11 cellular contexts compared by ENCODE assay signal in the genomic region with DNA sequence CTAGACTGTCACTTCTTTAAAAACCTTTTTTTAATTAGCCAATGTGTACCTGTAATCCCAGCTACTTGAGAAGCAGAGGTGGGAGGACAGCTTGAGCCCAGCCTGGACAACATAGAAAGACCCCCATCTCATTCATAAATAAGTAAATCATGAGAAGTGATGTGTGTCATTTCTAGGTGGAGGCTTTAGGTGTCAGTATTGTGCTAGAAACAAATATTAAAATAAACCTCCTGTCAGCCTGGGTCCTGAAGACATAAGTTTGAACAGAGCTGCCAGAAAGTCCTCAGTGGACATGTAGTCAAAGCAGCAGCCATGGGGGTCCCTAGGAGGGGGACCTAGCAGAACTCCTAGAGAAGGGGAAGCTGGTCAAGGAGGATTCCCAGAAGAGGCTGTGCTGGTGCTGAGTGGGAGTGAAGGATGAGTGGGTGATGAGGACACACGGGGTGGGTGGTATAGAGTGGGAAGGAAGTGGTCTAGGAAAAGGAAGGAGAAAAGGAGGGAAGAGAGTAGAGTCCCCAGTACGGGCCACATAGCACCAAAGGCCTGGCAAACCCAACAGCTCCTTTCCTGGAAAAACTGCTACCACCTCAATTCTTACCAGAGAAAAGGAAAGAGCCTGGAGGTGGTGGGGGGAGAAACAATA.
DNase-seq lines count a peak whose midpoint lies in the region; ATAC-seq, FAIRE-seq and TF ChIP-seq lines count a peak whose summit lies in the region.
"Had no signal": no experiment of that assay in that cellular context is flagged by ENCODE, and none has a peak within 500 bp of the region (broad histone marks: within the 10 kb centered on the region; RNA-seq: fewer than 3 reads in every experiment).

No MANE protein-coding gene starts in this region.

- H3K36me3 Mint-ChIP-seq in neural progenitor cell, result no peaks in the 10 kb centered on the region

- no peaks in the 10 kb centered on the region for H3K9me1 ChIP-seq in K562 (ENCODE audit: control insufficient read depth, insufficient read depth, low read length)

- H3F3A ChIP-seq in neural progenitor cell (ENCODE audit: low read depth), result no peaks in the 10 kb centered on the region

- no peak for FAIRE-seq in K562 (lab: Jason Lieb, UNC)
- FAIRE-seq: colon had no signal

- TF ChIP-seq POLR2A in K562 (conservative IDR thresholded peaks at IDR 0.05), result no peak

- no peak for TF ChIP-seq EP300 in K562 (IDR thresholded peaks at IDR 0.05; ENCODE audit: low read length)

- H3K9me3 ChIP-seq in K562 (replicated peaks; ENCODE audit: control insufficient read depth, insufficient read depth, low read depth, low read length), result no peaks in the 10 kb centered on the region
- no peaks in the 10 kb centered on the region for H3K9me3 ChIP-seq in neural progenitor cell (ENCODE audit: low read depth)
- H3K9me3 ChIP-seq: thoracic aorta had no signal

- no peak overlapping the region for H3K4me3 Mint-ChIP-seq in neural progenitor cell

- H3K4me1 ChIP-seq in K562 (replicated peaks in 1 of 2; ENCODE audit: control insufficient read depth in 2 of 2, insufficient read depth in 2 of 2, low read length in 2 of 2) (no peaks in the 10 kb centered on the region), neural progenitor cell (no peaks in the 10 kb centered on the region)

- H3K36me3 ChIP-seq in K562 (ENCODE audit: control insufficient read depth, insufficient read depth, low read length), result no peaks in the 10 kb centered on the region
- no peaks in the 10 kb centered on the region for H3K36me3 ChIP-seq in neural progenitor cell
- H3K36me3 ChIP-seq: thoracic aorta had no signal

- no peaks in the 10 kb centered on the region; the same call in 1 of the 2 replicates for H4K20me1 ChIP-seq in K562 (replicated peaks; ENCODE audit: control insufficient read depth, insufficient read depth, low read length)
- H4K20me1 ChIP-seq in neural progenitor cell (ENCODE audit: low read depth), result no peaks in the 10 kb centered on the region

- CTCF ChIA-PET in K562 (lab: Yijun Ruan, JAX; ENCODE audit: low intra/inter-chr PET ratio), result interaction anchor here (1.8 kb wide), 1 partner anchor 566 kb away, joined by 8 read pairs; no protein-coding TSS in a partner anchor

- H3K4me3 ChIP-seq in K562, result no peak overlapping the region
- H3K4me3 ChIP-seq in neural progenitor cell, result no peak overlapping the region
- H3K4me3 ChIP-seq: thoracic aorta had no signal

- no peak overlapping the region for H3K27ac Mint-ChIP-seq in neural progenitor cell

- WGBS in K562 (ENCODE audit: insufficient coverage, low coverage, missing lambda C conversion rate), result 0% methylated on average over 2 of the region's 2 CpGs

- H2AFZ ChIP-seq in K562 (ENCODE audit: low read depth, low read length) (no peak overlapping the region), neural progenitor cell (replicated peaks) (no peak overlapping the region)

- H3K4me1 Mint-ChIP-seq in neural progenitor cell, result peaks cover 7% of the 10 kb centered on the region

- peak; percentile 6 for DNase-seq in NCI-H146 (lab: John Stamatoyannopoulos, UW)
- DNase-seq in NCI-H146 treated with DMSO at 0.1 percent for 48 hours (lab: John Stamatoyannopoulos, UW; ENCODE audit: unreplicated experiment), result no peak
- DNase-seq in HuH-7.5 (ENCODE audit: low spot score), result peak; percentile 27
- no peak for DNase-seq in K562 (ENCODE audit: extremely low read depth in 1 of 4, low spot score in 3 of 4)
- no peak for DNase-seq in neural progenitor cell (ENCODE audit: low spot score)
- DNase-seq in NCI-H1092 treated with DMSO at 0.1 percent for 48 hours (lab: John Stamatoyannopoulos, UW), result no peak
- DNase-seq: posterior cingulate gyrus had no signal

- POLR2A ChIA-PET in K562 (lab: Yijun Ruan, JAX), result interaction anchor here (0.7 to 1.3 kb wide), 2 partner anchors 10 to 346 kb away, joined by 3 to 5 read pairs; no protein-coding TSS in a partner anchor

- intact Hi-C loops in K562 (cut with micrococcal nuclease), result loop anchor here (10.0 kb wide), 1 partner anchor 190 kb away; no protein-coding TSS in a partner anchor

- H3K27me3 ChIP-seq in K562 (ENCODE audit: control insufficient read depth in 2 of 2, insufficient read depth in 2 of 2, low read length in 2 of 2) (peaks cover 3 to 6% of the 10 kb centered on the region in 2 experiments; a peak in 3 of 5 replicates), neural progenitor cell (no peaks in the 10 kb centered on the region)

- H3K4me2 ChIP-seq in K562 (ENCODE audit: insufficient read depth, low read length), result no peak overlapping the region
- no peak overlapping the region for H3K4me2 ChIP-seq in neural progenitor cell

- in situ Hi-C loops in K562 (cut with MboI), result loop anchor here (25.0 kb wide), 1 partner anchor 527 kb away; no protein-coding TSS in a partner anchor

- TF ChIP-seq RAD21 in K562 (CRISPR knock-in tag; conservative IDR thresholded peaks at IDR 0.05 in 1 of 2, IDR thresholded peaks at IDR 0.05 in 1 of 2), result peak in 1 of 2 experiments; percentile 37; a peak in 3 of 4 replicates

- peaks cover 6% of the 10 kb centered on the region for H3K27me3 Mint-ChIP-seq in neural progenitor cell (ENCODE audit: insufficient read depth, low read depth)

- no TSS peak for BruUV-seq in K562 (replicated peaks; lab: Mats Ljungman, UMichigan)

- H3K9me3 Mint-ChIP-seq in neural progenitor cell, result no peaks in the 10 kb centered on the region

- ATAC-seq in K562 (no peak), HG03045 (IDR thresholded peaks at IDR 0.05; ENCODE audit: unreplicated experiment) (no peak), HG03159 (IDR thresholded peaks at IDR 0.05; ENCODE audit: unreplicated experiment) (no peak)

- H3K27ac ChIP-seq in K562 (ENCODE audit: extremely low read depth, low read depth, low read length) (no peak overlapping the region), neural progenitor cell (no peak overlapping the region)
- H3K27ac ChIP-seq: thoracic aorta had no signal

- TF ChIP-seq CTCF in K562 (IDR thresholded peaks at IDR 0.05 in 2 of 3, conservative IDR thresholded peaks at IDR 0.05 in 1 of 3; ENCODE audit: insufficient read depth in 2 of 3, low read depth in 1 of 3, low read length in 3 of 3) (peak in 2 of 3 experiments; percentile 18 to 37; a peak in 2 of 6 replicates), neural progenitor cell (IDR thresholded peaks at IDR 0.05) (peak; percentile 34)

- H3K9ac ChIP-seq in K562 (ENCODE audit: insufficient read depth in 1 of 2, low read depth in 2 of 2, low read length in 2 of 2) (no peak overlapping the region), neural progenitor cell (no peak overlapping the region)

- H3K79me2 ChIP-seq in K562 (ENCODE audit: control insufficient read depth, insufficient read depth, low read length) (no peaks in the 10 kb centered on the region), neural progenitor cell (ENCODE audit: low read depth) (no peaks in the 10 kb centered on the region)

TF ChIP-seq in K562, 482 proteins besides CTCF, POLR2A, EP300 and RAD21:
- TF ChIP-seq ZNF583 (CRISPR knock-in tag; IDR thresholded peaks at IDR 0.05), result no peak
- no peak for TF ChIP-seq ZNF324 (CRISPR knock-in tag; IDR thresholded peaks at IDR 0.05)
- TF ChIP-seq RREB1 (CRISPR knock-in tag; IDR thresholded peaks at IDR 0.05), result no peak
- no peak for TF ChIP-seq NFE2 (IDR thresholded peaks at IDR 0.05; ENCODE audit: low read depth)
- TF ChIP-seq MAFF (IDR thresholded peaks at IDR 0.05; ENCODE audit: low read length), result no peak
- TF ChIP-seq ZKSCAN3 (CRISPR knock-in tag; IDR thresholded peaks at IDR 0.05), result no peak

Comparison
In these comparisons a context has a peak if more than half of its experiments do, and no peak if none do; other contexts are left out.
1. DNase-seq: peak in NCI-H146 (single experiment) and HuH-7.5 (single experiment); none in NCI-H146 treated with DMSO at 0.1 percent for 48 hours (single experiment), K562 (0 of 4), neural progenitor cell (single experiment) and NCI-H1092 treated with DMSO at 0.1 percent for 48 hours (single experiment).